In the genomic region with DNA sequence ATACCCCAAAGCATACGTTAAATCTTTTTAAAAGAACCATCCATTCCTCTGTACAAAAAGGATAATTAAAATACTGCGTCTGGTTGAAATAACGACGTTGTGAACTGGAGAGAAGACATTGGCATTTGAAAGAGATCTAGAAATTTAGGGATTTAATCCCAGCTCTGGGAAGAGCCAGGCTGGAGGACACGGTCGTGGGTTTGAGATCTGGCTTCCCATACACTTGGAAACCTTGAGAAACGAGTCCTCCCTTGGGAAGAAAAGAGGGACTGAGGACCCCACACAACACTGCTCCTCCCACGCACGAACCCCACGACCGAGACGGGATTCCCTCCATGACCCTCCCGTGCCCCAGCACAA, we compare ENCODE assay signal across 8 cellular contexts. TPM values are rescaled to one million over a fixed set of nuclear protein-coding genes. Genes with fewer than 3 reads are reported as not detected.
DNase-seq lines count a peak whose midpoint lies in the region; ATAC-seq and TF ChIP-seq lines count a peak whose summit lies in the region.

No MANE protein-coding gene starts in this region.

- no peaks in the 10 kb centered on the region for H3K27me3 ChIP-seq in ascending aorta
- H3K27me3 ChIP-seq in liver (ENCODE audit: control insufficient read depth in 4 of 4, insufficient read depth in 4 of 4, low read length in 3 of 4), result no peaks in the 10 kb centered on the region
- H3K27me3 ChIP-seq in thymus (ENCODE audit: control insufficient read depth, insufficient read depth), result no peaks in the 10 kb centered on the region

- TF ChIP-seq CTCF in ascending aorta (IDR thresholded peaks at IDR 0.05), result no peak
- TF ChIP-seq CTCF in liver (IDR thresholded peaks at IDR 0.05; ENCODE audit: low read depth, low read length, missing input control), result no peak

- peak overlapping the region; percentile 57 for H3K27ac Mint-ChIP-seq in activated CD4-positive, alpha-beta T cell treated with anti-CD3 and anti-CD28 coated beads, Interleukin-2, amount 10 ng/mL, durations not matched to agents 7 days and 5 days

- peaks cover 29% of the 10 kb centered on the region for H3K4me1 Mint-ChIP-seq in activated CD4-positive, alpha-beta T cell treated with anti-CD3 and anti-CD28 coated beads, Interleukin-2, amount 10 ng/mL, durations not matched to agents 7 days and 5 days

- H3K9me3 ChIP-seq in ascending aorta, result no peaks in the 10 kb centered on the region
- H3K9me3 ChIP-seq in liver (ENCODE audit: control insufficient read depth in 4 of 4, low read length in 3 of 4), result no peaks in the 10 kb centered on the region
- no peaks in the 10 kb centered on the region for H3K9me3 ChIP-seq in thymus (ENCODE audit: control insufficient read depth)

- peak overlapping the region in 1 of 2 donors; percentile 72 for H3K9ac ChIP-seq in liver (ENCODE audit: low read depth in 1 of 2, low read length in 2 of 2)

- peak overlapping the region; percentile 89 for H3K4me3 Mint-ChIP-seq in activated CD4-positive, alpha-beta T cell treated with anti-CD3 and anti-CD28 coated beads, Interleukin-2, amount 10 ng/mL, durations not matched to agents 7 days and 5 days

- H3K27ac ChIP-seq in ascending aorta (peak overlapping the region; percentile 74 to 76), liver (ENCODE audit: low read depth in 1 of 2, low read length in 2 of 2) (no peak overlapping the region), thymus (ENCODE audit: low read depth) (peak overlapping the region; percentile 76)

- H3K36me3 ChIP-seq in ascending aorta, result no peaks in the 10 kb centered on the region
- H3K36me3 ChIP-seq in liver (ENCODE audit: control insufficient read depth in 4 of 4, insufficient read depth in 3 of 4, low read depth in 1 of 4, low read length in 3 of 4), result no peaks in the 10 kb centered on the region
- H3K36me3 ChIP-seq in thymus (ENCODE audit: control insufficient read depth, insufficient read depth), result no peaks in the 10 kb centered on the region

- POLR2A ChIA-PET in activated CD4-positive, alpha-beta T cell treated with anti-CD3 and anti-CD28 coated beads, Interleukin-2, amount 10 ng/mL, durations not matched to agents 7 days and 5 days (lab: Charles Lee), result no interaction called here

- H3K36me3 Mint-ChIP-seq in activated CD4-positive, alpha-beta T cell treated with anti-CD3 and anti-CD28 coated beads, Interleukin-2, amount 10 ng/mL, durations not matched to agents 7 days and 5 days (ENCODE audit: low read depth), result peaks cover 4% of the 10 kb centered on the region

- no peak for DNase-seq in activated CD4-positive, alpha-beta T cell treated with anti-CD3 and anti-CD28 coated beads, Interleukin-2, amount 10 ng/mL, durations not matched to agents 7 days and 5 days
- no peak for DNase-seq in activated CD4-positive, alpha-beta T cell treated with anti-CD3 and anti-CD28 coated beads for 1 hour
- DNase-seq in ascending aorta (ENCODE audit: low spot score in 2 of 2) (no peak), NCI-H524 treated with DMSO at 0.1 percent for 48 hours (lab: John Stamatoyannopoulos, UW) (no peak), GDM1 (lab: John Stamatoyannopoulos, UW) (no peak)

- TF ChIP-seq RAD21 in liver (IDR thresholded peaks at IDR 0.05), result no peak

- H3K27me3 Mint-ChIP-seq in activated CD4-positive, alpha-beta T cell treated with anti-CD3 and anti-CD28 coated beads, Interleukin-2, amount 10 ng/mL, durations not matched to agents 7 days and 5 days, result no peaks in the 10 kb centered on the region

- WGBS in liver, result 4% methylated on average over 13 of the region's 13 CpGs
- WGBS in thymus, result 3% methylated on average over 13 of the region's 13 CpGs

- peaks cover 0 to 15% of the 10 kb centered on the region in 2 donors for H3K4me1 ChIP-seq in ascending aorta
- H3K4me1 ChIP-seq in liver (ENCODE audit: control insufficient read depth in 4 of 4, insufficient read depth in 4 of 4, low read length in 3 of 4), result peaks cover 0 to 12% (median 3%) of the 10 kb centered on the region in 4 donors
- H3K4me1 ChIP-seq in thymus (ENCODE audit: control insufficient read depth, insufficient read depth, low read length), result peaks cover 17% of the 10 kb centered on the region

- no peak for ATAC-seq in GM21515 (IDR thresholded peaks at IDR 0.05; ENCODE audit: unreplicated experiment)

- CTCF ChIA-PET in activated CD4-positive, alpha-beta T cell treated with anti-CD3 and anti-CD28 coated beads, Interleukin-2, amount 10 ng/mL, durations not matched to agents 7 days and 5 days (lab: Charles Lee), result no interaction called here

- peak overlapping the region; percentile 86 to 98 for H3K4me3 ChIP-seq in ascending aorta
- H3K4me3 ChIP-seq in liver (ENCODE audit: low read depth in 1 of 3, low read length in 3 of 3), result peak overlapping the region; percentile 74 to 93 (median 88)
- peak overlapping the region; percentile 98 for H3K4me3 ChIP-seq in thymus (ENCODE audit: low read length)

- H3K9me3 Mint-ChIP-seq in activated CD4-positive, alpha-beta T cell treated with anti-CD3 and anti-CD28 coated beads, Interleukin-2, amount 10 ng/mL, durations not matched to agents 7 days and 5 days, result peaks cover 9% of the 10 kb centered on the region

- intact Hi-C loops in ascending aorta (cut with DNase I), result loop anchor here (1.0 to 10.0 kb wide), 4 partner anchors 11 to 79 kb away; partner anchors contain the start of genes ZNF443, ZNF564 and ZNF799

TF ChIP-seq in liver, 16 proteins besides CTCF, POLR2A, EP300 and RAD21:
- TF ChIP-seq ZBTB33 (IDR thresholded peaks at IDR 0.05), result no peak
- no peak for TF ChIP-seq RXRA (IDR thresholded peaks at IDR 0.05)
- TF ChIP-seq YY1 (IDR thresholded peaks at IDR 0.05), result no peak
- TF ChIP-seq, protein P1, sequence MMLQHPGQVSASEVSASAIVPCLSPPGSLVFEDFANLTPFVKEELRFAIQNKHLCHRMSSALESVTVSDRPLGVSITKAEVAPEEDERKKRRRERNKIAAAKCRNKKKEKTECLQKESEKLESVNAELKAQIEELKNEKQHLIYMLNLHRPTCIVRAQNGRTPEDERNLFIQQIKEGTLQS (IDR thresholded peaks at IDR 0.05), result no peak
- no peak for TF ChIP-seq SP1 (IDR thresholded peaks at IDR 0.05)
- TF ChIP-seq HNF4A (conservative IDR thresholded peaks at IDR 0.05), result no peak
- TF ChIP-seq TAF1 (conservative IDR thresholded peaks at IDR 0.05), result no peak
- TF ChIP-seq REST (IDR thresholded peaks at IDR 0.05), result no peak

RNA-seq across cellular contexts. Expression of gene ZNF709, which starts 0.6 kb away (rescaled TPM):
- total RNA-seq in activated CD4-positive, alpha-beta T cell treated with anti-CD3 and anti-CD28 coated beads, Interleukin-2, amount 10 ng/mL, durations not matched to agents 7 days and 5 days, result 1 to 10 TPM; 2.2 to 2.4 TPM
- 3.4 TPM for total RNA-seq in ascending aorta
- total RNA-seq in liver, result 1 to 10 TPM; 1.3 to 1.9 TPM
- polyA plus RNA-seq in liver, result under 1 TPM; 0.24 to 0.25 TPM
- 2.2 TPM for polyA plus RNA-seq in thymus

RNA-seq across cellular contexts. Expression of gene ZNF443, which starts 43.2 kb away (rescaled TPM):
- total RNA-seq in activated CD4-positive, alpha-beta T cell treated with anti-CD3 and anti-CD28 coated beads, Interleukin-2, amount 10 ng/mL, durations not matched to agents 7 days and 5 days, result 1 to 10 TPM; 5.8 to 6.4 TPM
- total RNA-seq in ascending aorta, result 4.0 TPM
- 1 to 10 TPM; 2.6 to 7.4 TPM for total RNA-seq in liver
- 1 to 10 TPM; 1.1 to 1.9 TPM for polyA plus RNA-seq in liver
- 5.5 TPM for polyA plus RNA-seq in thymus

Comparison
In these comparisons a context has a peak if more than half of its experiments do, and no peak if none do; other contexts are left out.
1. H3K27ac ChIP-seq: peak in ascending aorta (2 of 2) and thymus (single experiment); none in liver (0 of 2).
2. Peak in every context shown above with its lines, with median percentiles within 50 percentile points of each other: H3K4me3 ChIP-seq.